In the genomic region with DNA sequence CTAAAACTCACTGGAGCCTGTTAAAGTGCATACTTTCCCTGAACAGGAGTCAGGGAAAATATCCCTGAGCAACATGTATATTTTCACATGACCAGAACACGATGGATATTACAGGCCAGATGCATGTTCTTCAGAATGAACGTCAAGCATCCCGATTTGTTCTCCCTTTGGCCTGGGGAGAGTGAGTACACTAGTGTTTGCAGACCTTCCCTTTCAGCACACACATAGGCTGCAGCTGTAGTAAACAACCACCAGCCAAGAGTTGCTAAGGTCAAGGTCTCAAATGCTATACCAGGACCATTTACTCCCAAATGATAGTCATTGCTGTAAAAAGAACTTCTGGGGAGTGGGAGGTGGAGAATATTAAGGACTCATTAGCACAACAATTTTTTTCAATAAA, we compare ENCODE assay signal across 1 cellular context.
TF ChIP-seq lines count a peak whose summit lies in the region.

No MANE protein-coding gene starts in this region.

TF ChIP-seq in liver, 16 proteins besides CTCF, POLR2A, EP300 and RAD21 (continued from another document):
- TF ChIP-seq, protein P1, sequence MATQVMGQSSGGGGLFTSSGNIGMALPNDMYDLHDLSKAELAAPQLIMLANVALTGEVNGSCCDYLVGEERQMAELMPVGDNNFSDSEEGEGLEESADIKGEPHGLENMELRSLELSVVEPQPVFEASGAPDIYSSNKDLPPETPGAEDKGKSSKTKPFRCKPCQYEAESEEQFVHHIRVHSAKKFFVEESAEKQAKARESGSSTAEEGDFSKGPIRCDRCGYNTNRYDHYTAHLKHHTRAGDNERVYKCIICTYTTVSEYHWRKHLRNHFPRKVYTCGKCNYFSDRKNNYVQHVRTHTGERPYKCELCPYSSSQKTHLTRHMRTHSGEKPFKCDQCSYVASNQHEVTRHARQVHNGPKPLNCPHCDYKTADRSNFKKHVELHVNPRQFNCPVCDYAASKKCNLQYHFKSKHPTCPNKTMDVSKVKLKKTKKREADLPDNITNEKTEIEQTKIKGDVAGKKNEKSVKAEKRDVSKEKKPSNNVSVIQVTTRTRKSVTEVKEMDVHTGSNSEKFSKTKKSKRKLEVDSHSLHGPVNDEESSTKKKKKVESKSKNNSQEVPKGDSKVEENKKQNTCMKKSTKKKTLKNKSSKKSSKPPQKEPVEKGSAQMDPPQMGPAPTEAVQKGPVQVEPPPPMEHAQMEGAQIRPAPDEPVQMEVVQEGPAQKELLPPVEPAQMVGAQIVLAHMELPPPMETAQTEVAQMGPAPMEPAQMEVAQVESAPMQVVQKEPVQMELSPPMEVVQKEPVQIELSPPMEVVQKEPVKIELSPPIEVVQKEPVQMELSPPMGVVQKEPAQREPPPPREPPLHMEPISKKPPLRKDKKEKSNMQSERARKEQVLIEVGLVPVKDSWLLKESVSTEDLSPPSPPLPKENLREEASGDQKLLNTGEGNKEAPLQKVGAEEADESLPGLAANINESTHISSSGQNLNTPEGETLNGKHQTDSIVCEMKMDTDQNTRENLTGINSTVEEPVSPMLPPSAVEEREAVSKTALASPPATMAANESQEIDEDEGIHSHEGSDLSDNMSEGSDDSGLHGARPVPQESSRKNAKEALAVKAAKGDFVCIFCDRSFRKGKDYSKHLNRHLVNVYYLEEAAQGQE (IDR thresholded peaks at IDR 0.05): peak; percentile 69
- TF ChIP-seq HNF4A (conservative IDR thresholded peaks at IDR 0.05) (peak; percentile 86 to 87), EGR1 (IDR thresholded peaks at IDR 0.05; ENCODE audit: low read depth in 2 of 2) (no peak), SP1 (IDR thresholded peaks at IDR 0.05) (peak; percentile 61), YY1 (IDR thresholded peaks at IDR 0.05) (peak; percentile 43), RXRA (IDR thresholded peaks at IDR 0.05) (peak; percentile 77 to 78), JUND (IDR thresholded peaks at IDR 0.05) (peak; percentile 17 to 21), FOXA2 (IDR thresholded peaks at IDR 0.05) (peak; percentile 75), FOXA1 (IDR thresholded peaks at IDR 0.05) (peak; percentile 39), GABPA (IDR thresholded peaks at IDR 0.05 in 1 of 2, conservative IDR thresholded peaks at IDR 0.05 in 1 of 2) (no peak), NR2F2 (IDR thresholded peaks at IDR 0.05) (peak; percentile 68)
- TF ChIP-seq, protein P2, sequence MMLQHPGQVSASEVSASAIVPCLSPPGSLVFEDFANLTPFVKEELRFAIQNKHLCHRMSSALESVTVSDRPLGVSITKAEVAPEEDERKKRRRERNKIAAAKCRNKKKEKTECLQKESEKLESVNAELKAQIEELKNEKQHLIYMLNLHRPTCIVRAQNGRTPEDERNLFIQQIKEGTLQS (IDR thresholded peaks at IDR 0.05): no peak
- TF ChIP-seq, protein P3, sequence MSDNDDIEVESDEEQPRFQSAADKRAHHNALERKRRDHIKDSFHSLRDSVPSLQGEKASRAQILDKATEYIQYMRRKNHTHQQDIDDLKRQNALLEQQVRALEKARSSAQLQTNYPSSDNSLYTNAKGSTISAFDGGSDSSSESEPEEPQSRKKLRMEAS (IDR thresholded peaks at IDR 0.05): peak; percentile 49
